1 cellular context compared by ENCODE assay signal in genomic region chr22:17638432-17639237, GRCh38.
A peak's percentile ranks its signal among the peaks of the same experiment; 100 is the strongest.
TF ChIP-seq lines count a peak whose summit lies in the region.

TSS of gene BCL2L13 (plus strand) at chr22:17638757. CDS start at chr22:17655712, 16,955 bp downstream.

TF ChIP-seq in HepG2, 621 proteins besides CTCF, POLR2A, EP300 and RAD21 (continued from another document and continues in another):
- TF ChIP-seq HDAC2 (CRISPR knock-in tag; IDR thresholded peaks at IDR 0.05), result 0 out of 2 replicates have a peak, but pooled peaks have one; percentile 57
- TF ChIP-seq SUZ12 (IDR thresholded peaks at IDR 0.05; ENCODE audit: low read depth, low read length), result no peak; the same call in 1 of the 2 replicates
- peak; percentile 71 for TF ChIP-seq SP5 (CRISPR knock-in tag; IDR thresholded peaks at IDR 0.05; ENCODE audit: borderline replicate concordance, low read depth)
- TF ChIP-seq PRPF4 (IDR thresholded peaks at IDR 0.05; ENCODE audit: low read depth, low read length, poor library complexity, severe bottlenecking), result no peak
- no peak for TF ChIP-seq ZNF292 (CRISPR knock-in tag; IDR thresholded peaks at IDR 0.05; ENCODE audit: borderline replicate concordance, low read depth)
- TF ChIP-seq MEIS1 (CRISPR knock-in tag; IDR thresholded peaks at IDR 0.05; ENCODE audit: borderline replicate concordance), result no peak
- TF ChIP-seq ZNF44 (CRISPR knock-in tag; IDR thresholded peaks at IDR 0.05), result no peak
- no peak for TF ChIP-seq ZNF251 (CRISPR knock-in tag; IDR thresholded peaks at IDR 0.05)
- peak in 1 of 2 experiments; percentile 45; a peak in 1 of 4 replicates for TF ChIP-seq ATF4 (CRISPR knock-in tag; IDR thresholded peaks at IDR 0.05)
- peak; percentile 44; the same call in 1 of the 2 replicates for TF ChIP-seq TFAP4 (IDR thresholded peaks at IDR 0.05; ENCODE audit: borderline replicate concordance, low read depth)
- TF ChIP-seq ZFP62 (CRISPR knock-in tag; IDR thresholded peaks at IDR 0.05), result no peak
- no peak for TF ChIP-seq LCORL (IDR thresholded peaks at IDR 0.05)
- TF ChIP-seq LCORL (CRISPR knock-in tag; IDR thresholded peaks at IDR 0.05), result no peak; the same call in 1 of the 2 replicates
- TF ChIP-seq, protein P1, sequence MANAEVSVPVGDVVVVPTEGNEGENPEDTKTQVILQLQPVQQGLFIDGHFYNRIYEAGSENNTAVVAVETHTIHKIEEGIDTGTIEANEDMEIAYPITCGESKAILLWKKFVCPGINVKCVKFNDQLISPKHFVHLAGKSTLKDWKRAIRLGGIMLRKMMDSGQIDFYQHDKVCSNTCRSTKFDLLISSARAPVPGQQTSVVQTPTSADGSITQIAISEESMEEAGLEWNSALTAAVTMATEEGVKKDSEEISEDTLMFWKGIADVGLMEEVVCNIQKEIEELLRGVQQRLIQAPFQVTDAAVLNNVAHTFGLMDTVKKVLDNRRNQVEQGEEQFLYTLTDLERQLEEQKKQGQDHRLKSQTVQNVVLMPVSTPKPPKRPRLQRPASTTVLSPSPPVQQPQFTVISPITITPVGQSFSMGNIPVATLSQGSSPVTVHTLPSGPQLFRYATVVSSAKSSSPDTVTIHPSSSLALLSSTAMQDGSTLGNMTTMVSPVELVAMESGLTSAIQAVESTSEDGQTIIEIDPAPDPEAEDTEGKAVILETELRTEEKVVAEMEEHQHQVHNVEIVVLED (CRISPR knock-in tag; IDR thresholded peaks at IDR 0.05; ENCODE audit: borderline replicate concordance), result peak; percentile 99
- peak; percentile 90; the same call in 1 of the 2 replicates for TF ChIP-seq ZBED4 (CRISPR knock-in tag; IDR thresholded peaks at IDR 0.05; ENCODE audit: borderline replicate concordance)
- no peak for TF ChIP-seq ZNF652 (CRISPR knock-in tag; IDR thresholded peaks at IDR 0.05; ENCODE audit: borderline replicate concordance, low read depth)
- peak; percentile 91 for TF ChIP-seq ZNF574 (CRISPR knock-in tag; IDR thresholded peaks at IDR 0.05)
- TF ChIP-seq ZNF549 (CRISPR knock-in tag; IDR thresholded peaks at IDR 0.05), result no peak
- TF ChIP-seq ARID5B (CRISPR knock-in tag; IDR thresholded peaks at IDR 0.05), result peak; percentile 35; the same call in 1 of the 2 replicates
- TF ChIP-seq ZNF160 (CRISPR knock-in tag; IDR thresholded peaks at IDR 0.05), result no peak
- no peak for TF ChIP-seq NFATC3 (CRISPR knock-in tag; IDR thresholded peaks at IDR 0.05)
- peak; percentile 94 for TF ChIP-seq TOPORS (CRISPR knock-in tag; IDR thresholded peaks at IDR 0.05)
- TF ChIP-seq, protein P2, sequence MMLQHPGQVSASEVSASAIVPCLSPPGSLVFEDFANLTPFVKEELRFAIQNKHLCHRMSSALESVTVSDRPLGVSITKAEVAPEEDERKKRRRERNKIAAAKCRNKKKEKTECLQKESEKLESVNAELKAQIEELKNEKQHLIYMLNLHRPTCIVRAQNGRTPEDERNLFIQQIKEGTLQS (CRISPR knock-in tag; IDR thresholded peaks at IDR 0.05), result peak; percentile 92
- TF ChIP-seq ZNF33A (CRISPR knock-in tag; IDR thresholded peaks at IDR 0.05; ENCODE audit: borderline replicate concordance), result no peak
- no peak; the same call in 1 of the 2 replicates for TF ChIP-seq KDM5A (IDR thresholded peaks at IDR 0.05; ENCODE audit: borderline replicate concordance, low read length)
- TF ChIP-seq ZNF740 (CRISPR knock-in tag; IDR thresholded peaks at IDR 0.05), result no peak
- no peak for TF ChIP-seq HNRNPUL1 (IDR thresholded peaks at IDR 0.05; ENCODE audit: low read depth, low read length)
- TF ChIP-seq MYPOP (CRISPR knock-in tag; IDR thresholded peaks at IDR 0.05), result peak; percentile 80
- TF ChIP-seq AHR (CRISPR knock-in tag; IDR thresholded peaks at IDR 0.05), result 0 out of 2 replicates have a peak, but pooled peaks have one; percentile 9
- TF ChIP-seq ZNF839 (CRISPR knock-in tag; IDR thresholded peaks at IDR 0.05; ENCODE audit: borderline replicate concordance), result no peak
- TF ChIP-seq ZNF879 (CRISPR knock-in tag; IDR thresholded peaks at IDR 0.05), result no peak
- TF ChIP-seq SMC3 (IDR thresholded peaks at IDR 0.05; ENCODE audit: low read length), result no peak
- TF ChIP-seq ZNF878 (CRISPR knock-in tag; IDR thresholded peaks at IDR 0.05), result peak; percentile 77; the same call in 1 of the 2 replicates
- TF ChIP-seq ZNF121 (CRISPR knock-in tag; IDR thresholded peaks at IDR 0.05), result no peak
- no peak for TF ChIP-seq PBX2 (CRISPR knock-in tag; IDR thresholded peaks at IDR 0.05)
- no peak for TF ChIP-seq HMGA1 (CRISPR knock-in tag; conservative IDR thresholded peaks at IDR 0.05)
- peak; percentile 78 for TF ChIP-seq MEF2D (CRISPR knock-in tag; IDR thresholded peaks at IDR 0.05)
- no peak for TF ChIP-seq SNRNP70 (IDR thresholded peaks at IDR 0.05; ENCODE audit: low read depth, low read length)
- no peak for TF ChIP-seq ZBTB38 (CRISPR knock-in tag; IDR thresholded peaks at IDR 0.05)
- no peak; the same call in 1 of the 2 replicates for TF ChIP-seq ZNF274 (CRISPR knock-in tag; IDR thresholded peaks at IDR 0.05)
- TF ChIP-seq PCBP1 (IDR thresholded peaks at IDR 0.05; ENCODE audit: borderline replicate concordance, low read depth, low read length), result no peak
- no peak for TF ChIP-seq IKZF1 (IDR thresholded peaks at IDR 0.05)
- no peak; the same call in 1 of the 2 replicates for TF ChIP-seq REL (CRISPR knock-in tag; conservative IDR thresholded peaks at IDR 0.05)
- TF ChIP-seq ZNF207 (IDR thresholded peaks at IDR 0.05; ENCODE audit: borderline replicate concordance), result no peak
- TF ChIP-seq RXRB (CRISPR knock-in tag; IDR thresholded peaks at IDR 0.05; ENCODE audit: borderline replicate concordance), result peak; percentile 59; the same call in 1 of the 2 replicates
- no peak for TF ChIP-seq KAT7 (CRISPR knock-in tag; IDR thresholded peaks at IDR 0.05; ENCODE audit: borderline replicate concordance)
